Comparison of ENCODE assay signal across 9 cellular contexts in the genomic region with DNA sequence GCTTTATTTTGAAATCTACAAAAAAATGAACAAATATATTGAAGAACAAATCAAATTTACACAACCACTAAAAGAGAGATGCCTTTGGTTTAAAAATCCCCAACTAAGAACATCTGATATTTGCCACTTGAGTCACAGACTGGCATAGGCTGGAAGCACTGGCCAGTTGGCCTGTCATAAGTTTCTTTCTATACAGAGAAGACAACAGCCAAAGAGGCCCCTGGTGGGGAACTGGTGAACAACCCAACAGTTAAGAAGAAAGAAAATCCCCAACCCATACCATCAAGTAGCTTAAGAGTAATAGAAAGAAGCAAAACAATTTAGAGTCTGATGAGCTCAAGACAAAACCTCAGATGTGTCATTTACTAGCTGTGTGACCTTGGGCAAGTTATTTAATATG. TPM values are rescaled to one million over a fixed set of nuclear protein-coding genes. Genes with fewer than 3 reads are reported as not detected.
DNase-seq lines count a peak whose midpoint lies in the region; ATAC-seq and TF ChIP-seq lines count a peak whose summit lies in the region.
"Had no signal": no experiment of that assay in that cellular context is flagged by ENCODE, and none has a peak within 500 bp of the region (broad histone marks: within the 10 kb centered on the region; RNA-seq: fewer than 3 reads in every experiment).

No MANE protein-coding gene starts in this region.

- intact Hi-C loops in esophagus squamous epithelium (cut with DNase I) = no loop called here

- H3K4me1 ChIP-seq in Loucy (ENCODE audit: insufficient read depth, low read length, poor library complexity, severe bottlenecking) = no peaks in the 10 kb centered on the region
- H3K4me1 ChIP-seq in esophagus squamous epithelium = no peaks in the 10 kb centered on the region

- no peak for TF ChIP-seq POLR2A in esophagus squamous epithelium (IDR thresholded peaks at IDR 0.05)

- no peaks in the 10 kb centered on the region for H3K9me2 ChIP-seq in Loucy (replicated peaks; ENCODE audit: low read depth, low read length)

- H2AFZ ChIP-seq in Loucy (ENCODE audit: low read length) = no peak overlapping the region

- peak; percentile 40 for DNase-seq in ACHN
- peak; percentile 56 for DNase-seq in fibroblast of pulmonary artery (ENCODE audit: low read depth)
- no peak for DNase-seq in esophagus squamous epithelium (lab: John Stamatoyannopoulos, UW)
- no peak for DNase-seq in anterior cingulate cortex (lab: John Stamatoyannopoulos, UW)

- H3K4me3 ChIP-seq in Loucy (ENCODE audit: low read length, poor library complexity, severe bottlenecking) = no peak overlapping the region
- H3K4me3 ChIP-seq in fibroblast of pulmonary artery (replicated peaks; ENCODE audit: low read depth, low read length) = no peak overlapping the region
- no peak overlapping the region for H3K4me3 ChIP-seq in esophagus squamous epithelium

- no peak overlapping the region for H3K4me2 ChIP-seq in Loucy (ENCODE audit: low read depth, low read length, poor library complexity, severe bottlenecking)

- H3K9ac ChIP-seq in Loucy (ENCODE audit: low read depth, low read length, poor library complexity, severe bottlenecking) = no peak overlapping the region

- H3K9me3 ChIP-seq in Loucy (ENCODE audit: insufficient read depth, low read depth, low read length) (no peaks in the 10 kb centered on the region), esophagus squamous epithelium (no peaks in the 10 kb centered on the region)

- H3K27ac ChIP-seq in esophagus squamous epithelium = no peak overlapping the region

- H4K20me1 ChIP-seq in Loucy (ENCODE audit: insufficient read depth, low read length, poor library complexity, severe bottlenecking) = no peaks in the 10 kb centered on the region

- ATAC-seq in GM19043 (IDR thresholded peaks at IDR 0.05; ENCODE audit: low read depth, unreplicated experiment) = peak; percentile 63
- ATAC-seq in HG02840 (IDR thresholded peaks at IDR 0.05; ENCODE audit: low FRiP score, unreplicated experiment) = no peak
- ATAC-seq in HG02571 (IDR thresholded peaks at IDR 0.05; ENCODE audit: unreplicated experiment) = no peak

- H3K36me3 ChIP-seq in Loucy (ENCODE audit: insufficient read depth, low read length) = no peaks in the 10 kb centered on the region
- H3K36me3 ChIP-seq in esophagus squamous epithelium = no peaks in the 10 kb centered on the region

- in situ Hi-C loops in ACHN (cut with HindIII; ENCODE audit: low pct_ligation_motif_present, low pct_unique_long_range_greater_than_20kb, low sequenced_read_pairs) = no loop called here

- no peaks in the 10 kb centered on the region for H3K79me2 ChIP-seq in Loucy (ENCODE audit: insufficient read depth, low read length)

- H3F3A ChIP-seq in Loucy (ENCODE audit: low read depth) = no peaks in the 10 kb centered on the region

- TF ChIP-seq CTCF in Loucy (conservative IDR thresholded peaks at IDR 0.05; ENCODE audit: low read length) (peak; percentile 31; the same call in 1 of the 2 replicates), fibroblast of pulmonary artery (IDR thresholded peaks at IDR 0.05; ENCODE audit: low read length, missing control alignments) (peak; percentile 55), esophagus squamous epithelium (IDR thresholded peaks at IDR 0.05) (peak in 1 of 6 experiments; percentile 35)

- H3K27me3 ChIP-seq in Loucy (ENCODE audit: insufficient read depth, low read length, poor library complexity, severe bottlenecking) (no peaks in the 10 kb centered on the region), esophagus squamous epithelium (no peaks in the 10 kb centered on the region)

RNA-seq across cellular contexts. Expression of a gene that starts 45.5 kb away (rescaled TPM):
- total RNA-seq in esophagus squamous epithelium = 1 to 10 TPM in 3 of 4 donors, under 1 TPM in 1; 0.19 to 4.4 (median 1.5) TPM
- total RNA-seq: activated naive CD4-positive, alpha-beta T cell treated with anti-CD3 and anti-CD28 coated beads, Interleukin-2, amount 50 U/mL, for 72 hours had no signal

Comparison
In these comparisons a context has a peak if more than half of its experiments do, and no peak if none do; other contexts are left out.
1. DNase-seq: peak in ACHN (single experiment) and fibroblast of pulmonary artery (single experiment); none in esophagus squamous epithelium (single experiment) and anterior cingulate cortex (0 of 58).